23 cellular contexts compared by ENCODE assay signal in the genomic region with DNA sequence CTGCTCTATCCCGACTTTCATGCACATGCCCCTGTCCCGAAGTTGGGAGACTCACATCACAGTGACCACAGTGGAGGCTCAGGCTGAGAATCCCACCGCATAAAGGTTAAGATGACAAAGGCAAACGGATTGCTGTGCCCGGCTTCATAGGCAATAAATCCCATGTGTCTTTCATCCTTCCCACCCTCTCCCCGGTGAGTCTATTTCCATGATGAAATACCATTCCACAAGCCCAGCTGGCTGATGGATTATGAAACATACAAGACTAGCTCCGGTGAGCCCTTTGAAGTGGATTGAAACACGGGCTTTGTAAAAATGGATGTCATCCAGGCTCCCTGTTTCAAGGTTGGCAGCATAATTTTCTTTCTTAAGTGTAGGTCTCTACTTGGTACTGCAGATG.
A peak's percentile ranks its signal among the peaks of the same experiment; 100 is the strongest.
DNase-seq lines count a peak whose midpoint lies in the region; ATAC-seq, FAIRE-seq and TF ChIP-seq lines count a peak whose summit lies in the region.
"Had no signal": no experiment of that assay in that cellular context is flagged by ENCODE, and none has a peak within 500 bp of the region (broad histone marks: within the 10 kb centered on the region; RNA-seq: fewer than 3 reads in every experiment).

No MANE protein-coding gene starts in this region.

- no peak for FAIRE-seq in HepG2 (lab: Jason Lieb, UNC)
- FAIRE-seq: A204.1 had no signal

- H2AFZ ChIP-seq in HepG2 (ENCODE audit: low read length) = no peak overlapping the region

- intact Hi-C loops in HepG2 (cut with micrococcal nuclease; ENCODE audit: unreplicated experiment) (no loop called here), right lobe of liver (cut with DNase I) (no loop called here), adrenal gland (cut with DNase I) (no loop called here), Right ventricle myocardium superior (cut with DNase I) (no loop called here)

- H3K79me1 ChIP-seq in mesendoderm (ENCODE audit: low read length) = no peaks in the 10 kb centered on the region

- 13% methylated on average over 8 of the region's 8 CpGs for WGBS in HepG2 (ENCODE audit: low lambda C conversion rate)
- WGBS in right lobe of liver (ENCODE audit: insufficient coverage, low coverage, low lambda C conversion rate, missing lambda C conversion rate) = 59% methylated on average over 4 of the region's 8 CpGs
- WGBS in adrenal gland, 4 donors = 26 to 36% (median 32%) methylated on average over 8 of the region's 8 CpGs
- WGBS in mesendoderm (ENCODE audit: extremely low coverage, insufficient coverage, low lambda C conversion rate) = no CpG with 5 or more reads among the region's 8 CpGs

- H2AK5ac ChIP-seq in mesendoderm (ENCODE audit: low read length) = no peak overlapping the region

- no peak overlapping the region for H3K23ac ChIP-seq in mesendoderm (ENCODE audit: low read length)

- H3K56ac ChIP-seq in mesendoderm (ENCODE audit: low read length) = no peak overlapping the region

- H3K4me2 ChIP-seq in HepG2 (ENCODE audit: low read depth, low read length) = no peak overlapping the region
- H3K4me2 ChIP-seq in mesendoderm (ENCODE audit: low read length) = no peak overlapping the region

- no TSS peak for BruUV-seq in HepG2 (replicated peaks; lab: Mats Ljungman, UMichigan)

- H3K27ac ChIP-seq in HepG2 (ENCODE audit: extremely low read length, insufficient read depth, low read length) (no peak overlapping the region), right lobe of liver (no peak overlapping the region), adrenal gland (peak overlapping the region in 4 of 5 donors; percentile 30 to 74 (median 61)), mesendoderm (ENCODE audit: low read depth, low read length) (no peak overlapping the region)

- H3K4me3 ChIP-seq in HepG2 (replicated peaks in 1 of 3; ENCODE audit: insufficient read depth in 1 of 3, low read depth in 2 of 3, low read length in 3 of 3) = no peak overlapping the region
- H3K4me3 ChIP-seq in right lobe of liver = no peak overlapping the region
- H3K4me3 ChIP-seq in adrenal gland = peak overlapping the region in 2 of 4 donors; percentile 23 to 31
- H3K4me3 ChIP-seq in mesendoderm (ENCODE audit: low read length) = no peak overlapping the region
- H3K4me3 ChIP-seq: MG63 had no signal

- TF ChIP-seq CTCF in HepG2 (CRISPR knock-in tag; IDR thresholded peaks at IDR 0.05) = no peak
- TF ChIP-seq CTCF in right lobe of liver (IDR thresholded peaks at IDR 0.05) = no peak
- no peak for TF ChIP-seq CTCF in adrenal gland (IDR thresholded peaks at IDR 0.05)

- no peak for TF ChIP-seq RAD21 in HepG2 (CRISPR knock-in tag; IDR thresholded peaks at IDR 0.05)

- H3K9me3 ChIP-seq in HepG2 (ENCODE audit: low read length) = no peaks in the 10 kb centered on the region
- H3K9me3 ChIP-seq in right lobe of liver = no peaks in the 10 kb centered on the region
- no peaks in the 10 kb centered on the region for H3K9me3 ChIP-seq in adrenal gland (replicated peaks in 1 of 3)
- H3K9me3 ChIP-seq: BE2C, Caco-2, MG63 had no signal

- no peak overlapping the region for H2BK5ac ChIP-seq in mesendoderm (ENCODE audit: low read length)

- TF ChIP-seq POLR2A in HepG2 (IDR thresholded peaks at IDR 0.05; ENCODE audit: insufficient read depth in 1 of 2, low read depth in 2 of 2, low read length in 2 of 2) (no peak), right lobe of liver (IDR thresholded peaks at IDR 0.05) (no peak), adrenal gland (IDR thresholded peaks at IDR 0.05) (peak in 1 of 2 donors; percentile 45)

- no peak overlapping the region for H3K18ac ChIP-seq in mesendoderm (ENCODE audit: low read length)

- H3K27me3 ChIP-seq in HepG2 (ENCODE audit: control insufficient read depth in 1 of 2, insufficient read depth in 2 of 2, low read length in 2 of 2) = peaks cover 4 to 16% of the 10 kb centered on the region in 2 experiments; a peak in 4 of 5 replicates
- H3K27me3 ChIP-seq in right lobe of liver = no peaks in the 10 kb centered on the region
- H3K27me3 ChIP-seq in adrenal gland = no peaks in the 10 kb centered on the region
- H3K27me3 ChIP-seq in mesendoderm (ENCODE audit: insufficient read depth, low read length, poor library complexity) = no peaks in the 10 kb centered on the region
- H3K27me3 ChIP-seq: BE2C, MG63 had no signal

- H4K8ac ChIP-seq in mesendoderm (ENCODE audit: low read depth, low read length) = no peak overlapping the region

- H3K36me3 ChIP-seq in HepG2 (replicated peaks in 1 of 2; ENCODE audit: control insufficient read depth in 1 of 2, insufficient read depth in 2 of 2, low read length in 2 of 2) (no peaks in the 10 kb centered on the region), right lobe of liver (no peaks in the 10 kb centered on the region), adrenal gland (replicated peaks in 1 of 2) (no peaks in the 10 kb centered on the region), mesendoderm (ENCODE audit: control insufficient read depth, insufficient read depth, low read length) (no peaks in the 10 kb centered on the region)
- H3K36me3 ChIP-seq: BE2C, MG63 had no signal

- H3K4me1 ChIP-seq in HepG2 (ENCODE audit: insufficient read depth, low read length) = no peaks in the 10 kb centered on the region
- no peaks in the 10 kb centered on the region for H3K4me1 ChIP-seq in right lobe of liver
- H3K4me1 ChIP-seq in adrenal gland (replicated peaks in 1 of 2) = no peaks in the 10 kb centered on the region
- H3K4me1 ChIP-seq in mesendoderm (ENCODE audit: control insufficient read depth, low read depth, low read length) = no peaks in the 10 kb centered on the region
- H3K4me1 ChIP-seq: BE2C, Caco-2 had no signal

- H2BK15ac ChIP-seq in mesendoderm (replicated peaks; ENCODE audit: low read depth) = no peak overlapping the region

- POLR2A ChIA-PET in HepG2 (lab: Yijun Ruan, JAX) = no interaction called here

- TF ChIP-seq EP300 in HepG2 (IDR thresholded peaks at IDR 0.05; ENCODE audit: low read depth in 2 of 2, low read length in 2 of 2) = no peak
- TF ChIP-seq EP300 in HepG2 (CRISPR knock-in tag; IDR thresholded peaks at IDR 0.05; ENCODE audit: borderline replicate concordance) = no peak

- peak overlapping the region; percentile 25 for H3K4ac ChIP-seq in mesendoderm (ENCODE audit: low read depth, low read length)

- H3K9ac ChIP-seq in HepG2 (ENCODE audit: insufficient read depth, low read depth, low read length) (no peak overlapping the region), mesendoderm (ENCODE audit: low read length) (no peak overlapping the region)

- in situ Hi-C loops in HepG2 (cut with HindIII; ENCODE audit: extremely low pct_ligation_motif_present, low pct_unique_long_range_greater_than_20kb) = no loop called here

- no peaks in the 10 kb centered on the region for H4K20me1 ChIP-seq in HepG2 (ENCODE audit: insufficient read depth, low read length)

- no peak overlapping the region for H2BK120ac ChIP-seq in mesendoderm (ENCODE audit: low read depth, low read length)

- no peaks in the 10 kb centered on the region for H3K79me2 ChIP-seq in HepG2 (ENCODE audit: insufficient read depth, low read length)
- H3K79me2 ChIP-seq in mesendoderm (ENCODE audit: control insufficient read depth, insufficient read depth, low read length) = no peaks in the 10 kb centered on the region

- CTCF ChIA-PET in HepG2 (lab: Yijun Ruan, JAX; ENCODE audit: low intra/inter-chr PET ratio, low total read pairs) = no interaction called here

- no peak overlapping the region for H4K5ac ChIP-seq in mesendoderm (ENCODE audit: low read length)

- ATAC-seq in HepG2 (no peak), right lobe of liver (no peak), Right ventricle myocardium superior (ENCODE audit: poor library complexity) (no peak)
- ATAC-seq: PC-3, SK-N-SH treated with all-trans-retinoic acid at 6 μM for 48 hours had no signal

- DNase-seq in HepG2 (ENCODE audit: low spot score) = peak; percentile 31
- DNase-seq in right lobe of liver = no peak
- peak; percentile 33 to 74 (median 60) for DNase-seq in adrenal gland
- DNase-seq in mesendoderm = no peak
- DNase-seq in Right ventricle myocardium superior = no peak
- DNase-seq in activated CD8-positive, alpha-beta memory T cell treated with anti-CD3 and anti-CD28 coated beads, Interleukin-2, amount 50 U/mL, for 48 hours = no peak
- DNase-seq in GOT3 (lab: John Stamatoyannopoulos, UW) = no peak
- DNase-seq: BE2C; Caco-2; CD4-positive, CD25-positive, alpha-beta regulatory T cell; GDM1; MG63; NCI-H1048; NCI-H1436 treated with DMSO at 0.1 percent for 48 hours; NCI-H2029; NCI-H2171; NCI-H446 treated with DMSO at 0.1 percent for 48 hours; NCI-H748 treated with DMSO at 0.1 percent for 48 hours; PC-3; RPMI8226; SIG-M5 had no signal

TF ChIP-seq in HepG2, 621 proteins besides CTCF, POLR2A, EP300 and RAD21 (continues in another document):
- TF ChIP-seq IRF2 (CRISPR knock-in tag; IDR thresholded peaks at IDR 0.05) (no peak), SETDB1 (CRISPR knock-in tag; IDR thresholded peaks at IDR 0.05; ENCODE audit: borderline replicate concordance) (no peak), ZFP37 (CRISPR knock-in tag; IDR thresholded peaks at IDR 0.05; ENCODE audit: borderline replicate concordance) (no peak)

Comparison
In these comparisons a context has a peak if more than half of its experiments do, and no peak if none do; other contexts are left out.
1. DNase-seq: peak in HepG2 (single experiment) and adrenal gland (7 of 7); none in right lobe of liver (0 of 3), mesendoderm (single experiment), Right ventricle myocardium superior (single experiment), activated CD8-positive, alpha-beta memory T cell treated with anti-CD3 and anti-CD28 coated beads, Interleukin-2, amount 50 U/mL, for 48 hours (single experiment) and GOT3 (single experiment).
2. H3K27ac ChIP-seq: peak in adrenal gland (4 of 5); none in HepG2 (single experiment), right lobe of liver (0 of 3) and mesendoderm (single experiment).